In genomic region chr14:57277062-57277461, GRCh38 we compare ENCODE assay signal across 6 cellular contexts.
"Had no signal": no experiment of that assay in that cellular context is flagged by ENCODE, and none has a peak within 500 bp of the region (broad histone marks: within the 10 kb centered on the region; RNA-seq: fewer than 3 reads in every experiment).

No MANE protein-coding gene starts in this region.

- FAIRE-seq: H1, H54 had no signal

- ATAC-seq: GM23338 had no signal

- DNase-seq: H9, HCEC 1CT, KG1 had no signal

- H3K4me3 ChIP-seq: GM23338 had no signal

- H3K4me2 ChIP-seq: GM23338 had no signal

- H2AFZ ChIP-seq: GM23338 had no signal
